Comparison of ENCODE assay signal across 1 cellular context in genomic region chr9:93057703-93058356, GRCh38.
TF ChIP-seq lines count a peak whose summit lies in the region.

No MANE protein-coding gene starts in this region.

TF ChIP-seq in GM23338, 12 proteins besides CTCF, POLR2A, EP300 and RAD21 (continued from another document):
- TF ChIP-seq ZNF462 (CRISPR knock-in tag; IDR thresholded peaks at IDR 0.05): no peak
